16 cellular contexts compared by ENCODE assay signal in genomic region chr12:68078737-68079136, GRCh38.
DNase-seq lines count a peak whose midpoint lies in the region; ATAC-seq and TF ChIP-seq lines count a peak whose summit lies in the region.
"Had no signal": no experiment of that assay in that cellular context is flagged by ENCODE, and none has a peak within 500 bp of the region (broad histone marks: within the 10 kb centered on the region; RNA-seq: fewer than 3 reads in every experiment).

No MANE protein-coding gene starts in this region.

- H3K27ac ChIP-seq in right lobe of liver = no peak overlapping the region
- no peak overlapping the region for H3K27ac ChIP-seq in Peyer's patch
- H3K27ac ChIP-seq: A549, C4-2B, GM23248, HL-60 had no signal

- H3K4me3 Mint-ChIP-seq in activated CD8-positive, alpha-beta memory T cell treated with anti-CD3 and anti-CD28 coated beads, Interleukin-2, amount 10 ng/mL, durations not matched to agents 7 days and 5 days = no peak overlapping the region
- peak overlapping the region; percentile 9 for H3K4me3 Mint-ChIP-seq in central memory CD8-positive, alpha-beta T cell

- peaks cover 48% of the 10 kb centered on the region for H3K4me1 Mint-ChIP-seq in activated CD8-positive, alpha-beta memory T cell treated with anti-CD3 and anti-CD28 coated beads, Interleukin-2, amount 10 ng/mL, durations not matched to agents 7 days and 5 days
- H3K4me1 Mint-ChIP-seq in central memory CD8-positive, alpha-beta T cell = peaks cover 50% of the 10 kb centered on the region

- H3K27ac Mint-ChIP-seq in activated CD8-positive, alpha-beta memory T cell treated with anti-CD3 and anti-CD28 coated beads, Interleukin-2, amount 10 ng/mL, durations not matched to agents 7 days and 5 days = peak overlapping the region; percentile 62
- H3K27ac Mint-ChIP-seq in central memory CD8-positive, alpha-beta T cell (ENCODE audit: low read depth) = peak overlapping the region; percentile 36
- H3K27ac Mint-ChIP-seq: CD4-positive, alpha-beta memory T cell had no signal

- no peak for ATAC-seq in activated CD8-positive, alpha-beta memory T cell treated with anti-CD3 and anti-CD28 coated beads, Interleukin-2, amount 10 ng/mL, durations not matched to agents 7 days and 5 days
- ATAC-seq in central memory CD8-positive, alpha-beta T cell (replicated peaks; ENCODE audit: extremely low read depth, poor library complexity, severe bottlenecking) = no peak
- no peak for ATAC-seq in right lobe of liver
- ATAC-seq: A549, HCT116 had no signal

- intact Hi-C loops in right lobe of liver (cut with DNase I) = no loop called here

- no peaks in the 10 kb centered on the region for H3K27me3 Mint-ChIP-seq in activated CD8-positive, alpha-beta memory T cell treated with anti-CD3 and anti-CD28 coated beads, Interleukin-2, amount 10 ng/mL, durations not matched to agents 7 days and 5 days
- H3K27me3 Mint-ChIP-seq in central memory CD8-positive, alpha-beta T cell = no peaks in the 10 kb centered on the region
- H3K27me3 Mint-ChIP-seq: CD4-positive, alpha-beta memory T cell had no signal

- H3K9me3 ChIP-seq in right lobe of liver = no peaks in the 10 kb centered on the region
- peaks cover 0 to 3% (median 0%) of the 10 kb centered on the region in 4 donors for H3K9me3 ChIP-seq in Peyer's patch
- H3K9me3 ChIP-seq: A549, BE2C had no signal

- DNase-seq in activated CD8-positive, alpha-beta memory T cell treated with anti-CD3 and anti-CD28 coated beads, Interleukin-2, amount 10 ng/mL, durations not matched to agents 7 days and 5 days = no peak
- DNase-seq in activated CD8-positive, alpha-beta memory T cell treated with anti-CD3 and anti-CD28 coated beads for 24 hours = no peak
- DNase-seq in ELF-1 (ENCODE audit: low read depth, low spot score) (peak; percentile 36), M059J (ENCODE audit: low read depth) (peak; percentile 43), SW 1271 (lab: John Stamatoyannopoulos, UW) (no peak), right lobe of liver (no peak), Peyer's patch (no peak)
- no peak for DNase-seq in central memory CD8-positive, alpha-beta T cell (ENCODE audit: low spot score in 2 of 2)
- DNase-seq: BE2C; CD4-positive, alpha-beta memory T cell; DMS79; GM23248 had no signal

- peaks cover 39% of the 10 kb centered on the region for H3K36me3 Mint-ChIP-seq in activated CD8-positive, alpha-beta memory T cell treated with anti-CD3 and anti-CD28 coated beads, Interleukin-2, amount 10 ng/mL, durations not matched to agents 7 days and 5 days
- peaks cover 3% of the 10 kb centered on the region for H3K36me3 Mint-ChIP-seq in central memory CD8-positive, alpha-beta T cell (ENCODE audit: insufficient read depth)

- H3K36me3 ChIP-seq in right lobe of liver (no peaks in the 10 kb centered on the region), Peyer's patch (no peaks in the 10 kb centered on the region)
- H3K36me3 ChIP-seq: BE2C had no signal

- no peaks in the 10 kb centered on the region for H3K27me3 ChIP-seq in right lobe of liver
- no peaks in the 10 kb centered on the region for H3K27me3 ChIP-seq in Peyer's patch
- H3K27me3 ChIP-seq: BE2C had no signal

- H3K9me3 Mint-ChIP-seq in activated CD8-positive, alpha-beta memory T cell treated with anti-CD3 and anti-CD28 coated beads, Interleukin-2, amount 10 ng/mL, durations not matched to agents 7 days and 5 days (ENCODE audit: low read depth) = peaks cover 12% of the 10 kb centered on the region
- H3K9me3 Mint-ChIP-seq in central memory CD8-positive, alpha-beta T cell = peaks cover 7% of the 10 kb centered on the region

- TF ChIP-seq POLR2A in right lobe of liver (IDR thresholded peaks at IDR 0.05) = no peak
- no peak for TF ChIP-seq POLR2A in Peyer's patch (IDR thresholded peaks at IDR 0.05)

- CTCF ChIA-PET in activated CD8-positive, alpha-beta memory T cell treated with anti-CD3 and anti-CD28 coated beads, Interleukin-2, amount 10 ng/mL, durations not matched to agents 7 days and 5 days (lab: Charles Lee) = interaction anchor here (0.8 to 2.7 kb wide), 3 partner anchors 10 to 78 kb away, joined by 4 to 12 read pairs (median 7); no protein-coding TSS in a partner anchor

- H3K4me1 ChIP-seq in right lobe of liver (no peaks in the 10 kb centered on the region), Peyer's patch (no peaks in the 10 kb centered on the region)
- H3K4me1 ChIP-seq: A549, BE2C had no signal

- H3K4me3 ChIP-seq in right lobe of liver (no peak overlapping the region), Peyer's patch (no peak overlapping the region)
- H3K4me3 ChIP-seq: A549, GM23248 had no signal

- 28% methylated on average over 2 of the region's 4 CpGs for WGBS in right lobe of liver (ENCODE audit: insufficient coverage, low coverage, low lambda C conversion rate, missing lambda C conversion rate)

- TF ChIP-seq CTCF in right lobe of liver (IDR thresholded peaks at IDR 0.05) (no peak), Peyer's patch (IDR thresholded peaks at IDR 0.05) (no peak)

Comparison
In these comparisons a context has a peak if more than half of its experiments do, and no peak if none do; other contexts are left out.
1. DNase-seq: peak in ELF-1 (single experiment) and M059J (single experiment); none in activated CD8-positive, alpha-beta memory T cell treated with anti-CD3 and anti-CD28 coated beads, Interleukin-2, amount 10 ng/mL, durations not matched to agents 7 days and 5 days (single experiment), activated CD8-positive, alpha-beta memory T cell treated with anti-CD3 and anti-CD28 coated beads for 24 hours (single experiment), central memory CD8-positive, alpha-beta T cell (0 of 2), SW 1271 (0 of 2), right lobe of liver (0 of 3) and Peyer's patch (0 of 3).